ENCODE assay signal across 36 cellular contexts in genomic region chr11:92386577-92386976, GRCh38.
"Had no signal": no experiment of that assay in that cellular context is flagged by ENCODE, and none has a peak within 500 bp of the region (broad histone marks: within the 10 kb centered on the region; RNA-seq: fewer than 3 reads in every experiment).

No MANE protein-coding gene starts in this region.

- H3K4me3 ChIP-seq: adrenal gland, ascending aorta, body of pancreas, cardiac muscle cell had no signal

- H3K27ac Mint-ChIP-seq: activated B cell treated with CpG ODN at 0.5 μM for 24 hours; activated CD4-positive, alpha-beta memory T cell treated with anti-CD3 and anti-CD28 coated beads, Interleukin-2, amount 10 ng/mL, durations not matched to agents 7 days and 5 days; activated CD4-positive, alpha-beta T cell treated with anti-CD3 and anti-CD28 coated beads for 36 hours; activated CD4-positive, alpha-beta T cell treated with anti-CD3 and anti-CD28 coated beads, Interleukin-2, amount 10 ng/mL, durations not matched to agents 7 days and 5 days; activated CD8-positive, alpha-beta memory T cell treated with anti-CD3 and anti-CD28 coated beads, Interleukin-2, amount 10 ng/mL, durations not matched to agents 7 days and 5 days; activated CD8-positive, alpha-beta T cell treated with anti-CD3 and anti-CD28 coated beads, Interleukin-2, amount 10 ng/mL, durations not matched to agents 7 days and 5 days; activated naive CD4-positive, alpha-beta T cell treated with anti-CD3 and anti-CD28 coated beads, Interleukin-2, amount 50 U/mL, for 72 hours; activated naive CD8-positive, alpha-beta T cell treated with anti-CD3 and anti-CD28 coated beads for 36 hours; activated T-cell treated with anti-CD3 and anti-CD28 coated beads, Interleukin-2, amount 50 U/mL, for 24 hours; activated T-helper 2 cell treated with anti-CD3 and anti-CD28 coated beads, Interferon-gamma antibody, Interleukin-2, Interleukin-4, amounts not matched to agents 10 μg/mL and 5 μg/mL and 100 μg/mL, durations not matched to agents 14 hours and 24 hours and 36 hours; T-helper 1 cell treated with Interleukin-12 subunit alpha and Interleukin-12 subunit beta and Interleukin-4 antibody, amounts not matched to agents 30 μg/mL and 1 μg/mL, for 36 hours; T-helper 2 cell treated with Interferon-gamma antibody and Interleukin-4, amounts not matched to agents 5 μg/mL and 100 μg/mL, for 36 hours had no signal

- H3K36me3 ChIP-seq: adrenal gland, ascending aorta, cardiac muscle cell had no signal

- H3K27me3 Mint-ChIP-seq: activated B cell treated with CpG ODN at 0.5 μM for 24 hours; activated CD4-positive, alpha-beta memory T cell treated with anti-CD3 and anti-CD28 coated beads, Interleukin-2, amount 10 ng/mL, durations not matched to agents 7 days and 5 days; activated CD4-positive, alpha-beta T cell treated with anti-CD3 and anti-CD28 coated beads for 36 hours; activated CD4-positive, alpha-beta T cell treated with anti-CD3 and anti-CD28 coated beads, Interleukin-2, amount 10 ng/mL, durations not matched to agents 7 days and 5 days; activated CD8-positive, alpha-beta memory T cell treated with anti-CD3 and anti-CD28 coated beads, Interleukin-2, amount 10 ng/mL, durations not matched to agents 7 days and 5 days; activated T-cell treated with anti-CD3 and anti-CD28 coated beads, Interleukin-2, amount 50 U/mL, for 24 hours; central memory CD8-positive, alpha-beta T cell had no signal

- H3K27me3 ChIP-seq: adrenal gland, ascending aorta, body of pancreas had no signal

- H3K27ac ChIP-seq: adrenal gland, ascending aorta, body of pancreas, cardiac muscle cell, VCaP had no signal

- H3K4me3 Mint-ChIP-seq: activated B cell treated with CpG ODN at 0.5 μM for 24 hours; activated CD4-positive, alpha-beta memory T cell treated with anti-CD3 and anti-CD28 coated beads, Interleukin-2, amount 10 ng/mL, durations not matched to agents 7 days and 5 days; activated CD4-positive, alpha-beta T cell treated with anti-CD3 and anti-CD28 coated beads for 36 hours; activated CD4-positive, alpha-beta T cell treated with anti-CD3 and anti-CD28 coated beads, Interleukin-2, amount 10 ng/mL, durations not matched to agents 7 days and 5 days; activated CD8-positive, alpha-beta memory T cell treated with anti-CD3 and anti-CD28 coated beads, Interleukin-2, amount 10 ng/mL, durations not matched to agents 7 days and 5 days; activated CD8-positive, alpha-beta T cell treated with anti-CD3 and anti-CD28 coated beads, Interleukin-2, amount 10 ng/mL, durations not matched to agents 7 days and 5 days; activated naive CD8-positive, alpha-beta T cell treated with anti-CD3 and anti-CD28 coated beads for 36 hours; activated T-cell treated with anti-CD3 and anti-CD28 coated beads, Interleukin-2, amount 50 U/mL, for 24 hours; central memory CD8-positive, alpha-beta T cell; T-helper 1 cell treated with Interleukin-12 subunit alpha and Interleukin-12 subunit beta and Interleukin-4 antibody, amounts not matched to agents 30 μg/mL and 1 μg/mL, for 36 hours; T-helper 2 cell treated with Interferon-gamma antibody and Interleukin-4, amounts not matched to agents 5 μg/mL and 100 μg/mL, for 36 hours had no signal

- H3K36me3 Mint-ChIP-seq: activated CD8-positive, alpha-beta memory T cell treated with anti-CD3 and anti-CD28 coated beads, Interleukin-2, amount 10 ng/mL, durations not matched to agents 7 days and 5 days; activated naive CD4-positive, alpha-beta T cell treated with anti-CD3 and anti-CD28 coated beads, Interleukin-2, amount 50 U/mL, for 72 hours; activated naive CD8-positive, alpha-beta T cell treated with anti-CD3 and anti-CD28 coated beads for 36 hours had no signal

- H3K9me3 Mint-ChIP-seq: activated B cell treated with CpG ODN at 0.5 μM for 24 hours; activated CD4-positive, alpha-beta memory T cell treated with anti-CD3 and anti-CD28 coated beads, Interleukin-2, amount 10 ng/mL, durations not matched to agents 7 days and 5 days; activated CD4-positive, alpha-beta T cell treated with anti-CD3 and anti-CD28 coated beads, Interleukin-2, amount 10 ng/mL, durations not matched to agents 7 days and 5 days; activated naive CD8-positive, alpha-beta T cell treated with anti-CD3 and anti-CD28 coated beads for 36 hours; activated T-cell treated with anti-CD3 and anti-CD28 coated beads, Interleukin-2, amount 50 U/mL, for 24 hours; activated T-helper 2 cell treated with anti-CD3 and anti-CD28 coated beads, Interferon-gamma antibody, Interleukin-2, Interleukin-4, amounts not matched to agents 10 μg/mL and 5 μg/mL and 100 μg/mL, durations not matched to agents 14 hours and 24 hours and 36 hours; T-helper 1 cell treated with Interleukin-12 subunit alpha and Interleukin-12 subunit beta and Interleukin-4 antibody, amounts not matched to agents 30 μg/mL and 1 μg/mL, for 36 hours; T-helper 2 cell treated with Interferon-gamma antibody and Interleukin-4, amounts not matched to agents 5 μg/mL and 100 μg/mL, for 36 hours had no signal

- H3K9me3 ChIP-seq: adrenal gland, ascending aorta, body of pancreas had no signal

- H3K4me1 Mint-ChIP-seq: activated B cell treated with CpG ODN at 0.5 μM for 24 hours; activated CD4-positive, alpha-beta memory T cell treated with anti-CD3 and anti-CD28 coated beads, Interleukin-2, amount 10 ng/mL, durations not matched to agents 7 days and 5 days; activated CD4-positive, alpha-beta T cell treated with anti-CD3 and anti-CD28 coated beads for 36 hours; activated CD4-positive, alpha-beta T cell treated with anti-CD3 and anti-CD28 coated beads, Interleukin-2, amount 10 ng/mL, durations not matched to agents 7 days and 5 days; activated CD8-positive, alpha-beta memory T cell treated with anti-CD3 and anti-CD28 coated beads, Interleukin-2, amount 10 ng/mL, durations not matched to agents 7 days and 5 days; activated naive CD8-positive, alpha-beta T cell treated with anti-CD3 and anti-CD28 coated beads for 36 hours; central memory CD8-positive, alpha-beta T cell had no signal

- DNase-seq: activated B cell treated with CpG ODN at 0.5 μM for 24 hours; activated CD4-positive, alpha-beta memory T cell treated with anti-CD3 and anti-CD28 coated beads, Interleukin-2, amount 10 ng/mL, durations not matched to agents 7 days and 5 days; activated CD4-positive, alpha-beta T cell treated with anti-CD3 and anti-CD28 coated beads for 1 hour; activated CD4-positive, alpha-beta T cell treated with anti-CD3 and anti-CD28 coated beads for 36 hours; activated CD4-positive, alpha-beta T cell treated with anti-CD3 and anti-CD28 coated beads for 48 hours; activated CD4-positive, alpha-beta T cell treated with anti-CD3 and anti-CD28 coated beads, Interleukin-2, amount 10 ng/mL, durations not matched to agents 7 days and 5 days; activated CD4-positive, alpha-beta T cell treated with anti-CD3 and anti-CD28 coated beads, Interleukin-2, amount 50 U/mL, for 48 hours; activated CD8-positive, alpha-beta memory T cell treated with anti-CD3 and anti-CD28 coated beads for 24 hours; activated CD8-positive, alpha-beta memory T cell treated with anti-CD3 and anti-CD28 coated beads, Interleukin-2, amount 10 ng/mL, durations not matched to agents 7 days and 5 days; activated CD8-positive, alpha-beta memory T cell treated with anti-CD3 and anti-CD28 coated beads, Interleukin-2, amount 50 U/mL, for 48 hours; activated CD8-positive, alpha-beta T cell treated with anti-CD3 and anti-CD28 coated beads, Interleukin-2, amount 10 ng/mL, durations not matched to agents 7 days and 5 days; activated effector memory CD4-positive, alpha-beta T cell treated with Interleukin-2 at 50 U/mL for 16 hours; activated gamma-delta T cell; activated naive CD4-positive, alpha-beta T cell treated with anti-CD3 and anti-CD28 coated beads, Interleukin-2, amount 50 U/mL, for 16 hours; activated naive CD4-positive, alpha-beta T cell treated with Interleukin-2 at 50 U/mL for 16 hours; activated naive CD8-positive, alpha-beta T cell treated with anti-CD3 and anti-CD28 coated beads for 36 hours; activated T-cell treated with anti-CD3 and anti-CD28 coated beads, Interleukin-2, amount 50 U/mL, for 24 hours; activated T-cell treated with anti-CD3 and anti-CD28 coated beads, Interleukin-2, amount 50 U/mL, for 48 hours; adrenal gland; amniotic stem cell; anterior cingulate cortex; body of pancreas; caudate nucleus; cerebellar nuclear complex; SW 1271; T-helper 1 cell; T-helper 2 cell; T-helper 9 cell had no signal

- H3K4me1 ChIP-seq: adrenal gland, body of pancreas had no signal
